8 cellular contexts compared by ENCODE assay signal in the genomic region with DNA sequence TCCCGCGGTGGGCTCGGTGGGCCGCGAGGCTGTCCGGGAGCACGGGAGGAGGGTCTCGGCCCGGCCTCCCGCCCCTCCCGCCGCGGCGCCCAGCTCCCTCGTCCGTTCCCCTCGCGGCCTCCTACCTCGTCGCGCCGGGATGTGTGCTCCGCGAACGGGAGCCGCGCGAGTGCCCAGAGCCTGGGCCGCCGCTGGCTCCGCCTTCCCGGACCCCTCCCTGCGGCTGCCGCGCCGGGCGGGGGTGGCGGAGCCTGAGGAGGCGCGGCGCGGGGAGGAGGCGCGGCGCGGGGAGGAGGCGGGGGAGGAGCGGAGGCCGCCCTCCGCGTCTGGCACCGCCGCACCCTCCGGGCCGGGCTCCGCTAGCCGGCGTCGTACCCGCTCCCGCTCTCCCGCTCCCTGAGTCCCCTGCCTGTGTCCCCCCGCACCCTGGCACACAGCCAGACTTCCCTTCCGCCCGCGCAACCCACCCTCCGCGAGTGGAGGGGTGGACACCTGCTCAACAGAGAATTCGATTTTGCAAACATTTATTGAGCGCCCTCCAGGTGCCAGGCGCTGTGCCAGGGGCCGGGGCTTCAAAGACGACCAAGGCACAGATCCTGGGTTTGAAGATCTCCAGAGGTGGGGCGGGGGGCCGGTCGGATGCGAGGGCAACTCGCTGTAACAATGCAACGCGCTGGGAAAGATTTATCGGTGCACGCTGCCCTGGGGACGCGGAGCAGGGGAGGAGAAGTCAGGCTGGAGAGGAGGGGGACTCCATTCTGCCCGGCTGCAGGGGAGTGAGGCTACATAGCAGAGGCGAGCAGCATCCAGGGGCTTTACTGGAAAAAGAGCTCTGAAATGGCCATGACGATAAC. TPM values are rescaled to one million over a fixed set of nuclear protein-coding genes. Genes with fewer than 3 reads are reported as not detected.
DNase-seq lines count a peak whose midpoint lies in the region; ATAC-seq and TF ChIP-seq lines count a peak whose summit lies in the region.

A gene with protein sequence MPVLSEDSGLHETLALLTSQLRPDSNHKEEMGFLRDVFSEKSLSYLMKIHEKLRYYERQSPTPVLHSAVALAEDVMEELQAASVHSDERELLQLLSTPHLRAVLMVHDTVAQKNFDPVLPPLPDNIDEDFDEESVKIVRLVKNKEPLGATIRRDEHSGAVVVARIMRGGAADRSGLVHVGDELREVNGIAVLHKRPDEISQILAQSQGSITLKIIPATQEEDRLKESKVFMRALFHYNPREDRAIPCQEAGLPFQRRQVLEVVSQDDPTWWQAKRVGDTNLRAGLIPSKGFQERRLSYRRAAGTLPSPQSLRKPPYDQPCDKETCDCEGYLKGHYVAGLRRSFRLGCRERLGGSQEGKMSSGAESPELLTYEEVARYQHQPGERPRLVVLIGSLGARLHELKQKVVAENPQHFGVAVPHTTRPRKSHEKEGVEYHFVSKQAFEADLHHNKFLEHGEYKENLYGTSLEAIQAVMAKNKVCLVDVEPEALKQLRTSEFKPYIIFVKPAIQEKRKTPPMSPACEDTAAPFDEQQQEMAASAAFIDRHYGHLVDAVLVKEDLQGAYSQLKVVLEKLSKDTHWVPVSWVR (minus strand): TSS at position 171 of the 854 bp plus-strand sequence. CDS start 1,240 bp downstream, outside the sequence.

- no peak for TF ChIP-seq CTCF in cardiac muscle cell (IDR thresholded peaks at IDR 0.05; ENCODE audit: low read depth, low read length)
- TF ChIP-seq CTCF in osteoblast (IDR thresholded peaks at IDR 0.05; ENCODE audit: extremely low read depth, low read depth, low read length) = no peak

- H3K4me1 ChIP-seq in HUES64 (ENCODE audit: insufficient read depth, low read length) (no peaks in the 10 kb centered on the region), SJCRH30 (no peaks in the 10 kb centered on the region), cardiac muscle cell (ENCODE audit: low read depth) (peaks cover 9% of the 10 kb centered on the region), osteoblast (ENCODE audit: insufficient read depth, low read length) (peaks cover 14% of the 10 kb centered on the region)

- no peaks in the 10 kb centered on the region for H3K79me2 ChIP-seq in osteoblast (ENCODE audit: insufficient read depth, low read length)

- H3K36me3 ChIP-seq in HUES64 (ENCODE audit: insufficient read depth, low read length) (peaks cover 4% of the 10 kb centered on the region), SJCRH30 (0 out of 2 replicates have a peak, but pooled peaks cover 2% of the 10 kb centered on the region), cardiac muscle cell (no peaks in the 10 kb centered on the region), osteoblast (ENCODE audit: insufficient read depth, low read length) (peaks cover 11% of the 10 kb centered on the region)

- peak within 1 kb of the TSS; percentile 48; the same call in 1 of the 2 replicates for H3K9ac ChIP-seq in HUES64 (ENCODE audit: low read depth, low read length)

- peaks cover 7% of the 10 kb centered on the region; the same call in 1 of the 2 replicates for H3K9me3 ChIP-seq in HUES64 (ENCODE audit: insufficient read depth, low read depth, low read length)
- H3K9me3 ChIP-seq in SJCRH30 (replicated peaks) = no peaks in the 10 kb centered on the region; the same call in 1 of the 2 replicates
- H3K9me3 ChIP-seq in cardiac muscle cell (ENCODE audit: low read depth) = no peaks in the 10 kb centered on the region
- no peaks in the 10 kb centered on the region for H3K9me3 ChIP-seq in osteoblast (ENCODE audit: low read depth, low read length)

- H3K4me2 ChIP-seq in osteoblast (ENCODE audit: insufficient read depth, low read length) = peak within 1 kb of the TSS; percentile 81

- WGBS in HUES64 = 1% methylated on average over 85 of the region's 87 CpGs

- peak within 1 kb of the TSS; percentile 65 for H3K4me3 ChIP-seq in HUES64 (ENCODE audit: low read length)
- H3K4me3 ChIP-seq in SJCRH30 = peak within 1 kb of the TSS; percentile 73
- peak within 1 kb of the TSS; percentile 63 for H3K4me3 ChIP-seq in cardiac muscle cell
- peak within 1 kb of the TSS; percentile 77 for H3K4me3 ChIP-seq in osteoblast (ENCODE audit: insufficient read depth, low read length)

- H4K20me1 ChIP-seq in osteoblast (ENCODE audit: insufficient read depth, low read length) = peaks cover 3% of the 10 kb centered on the region

- H3K27me3 ChIP-seq in HUES64 (ENCODE audit: insufficient read depth, low read length) (peaks cover 29% of the 10 kb centered on the region), SJCRH30 (peaks cover 7% of the 10 kb centered on the region; the same call in 1 of the 2 replicates), cardiac muscle cell (no peaks in the 10 kb centered on the region), osteoblast (ENCODE audit: insufficient read depth, low read length) (no peaks in the 10 kb centered on the region)

- DNase-seq in CD1c-positive myeloid dendritic cell (ENCODE audit: extremely low spot score) (peak; percentile 53), SJCRH30 (peak; percentile 55 to 74), amniotic epithelial cell (ENCODE audit: low read depth) (peak; percentile 62), cardiac muscle cell (ENCODE audit: low read depth in 1 of 2, low spot score in 1 of 2) (peak; percentile 80 to 87), osteoblast (ENCODE audit: insufficient read length, low spot score, missing footprints) (peak; percentile 99), ureter (ENCODE audit: low spot score) (peak; percentile 51)

- H2AFZ ChIP-seq in osteoblast (ENCODE audit: low read length) = peak within 1 kb of the TSS; percentile 65

- ATAC-seq in GM21528 (IDR thresholded peaks at IDR 0.05; ENCODE audit: low FRiP score, unreplicated experiment) = no peak

- H3K27ac ChIP-seq in HUES64 (ENCODE audit: low read depth, low read length) (no peak within 1 kb of the TSS), SJCRH30 (no peak within 1 kb of the TSS), cardiac muscle cell (no peak within 1 kb of the TSS), osteoblast (ENCODE audit: low read depth, low read length) (no peak within 1 kb of the TSS)

RNA-seq across cellular contexts. Expression of the gene that starts here (rescaled TPM):
- 3.7 TPM for polyA plus RNA-seq in HUES64 (2013, experiment 1 of 2)
- polyA plus RNA-seq in HUES64 (2013, experiment 2 of 2) = 3.9 TPM
- total RNA-seq in SJCRH30 (2014; rRNA removed; shearing (Covaris generic)) = 6.6 and 11.3 TPM in 2 replicates
- 7.4 and 7.6 TPM in 2 replicates for total RNA-seq in cardiac muscle cell
- 5.3 and 14.6 TPM in 2 replicates for polyA plus RNA-seq in cardiac muscle cell
- total RNA-seq in osteoblast = 6.2 and 7.1 TPM in 2 replicates
- 11.8 TPM for total RNA-seq in ureter
